In the genomic region with DNA sequence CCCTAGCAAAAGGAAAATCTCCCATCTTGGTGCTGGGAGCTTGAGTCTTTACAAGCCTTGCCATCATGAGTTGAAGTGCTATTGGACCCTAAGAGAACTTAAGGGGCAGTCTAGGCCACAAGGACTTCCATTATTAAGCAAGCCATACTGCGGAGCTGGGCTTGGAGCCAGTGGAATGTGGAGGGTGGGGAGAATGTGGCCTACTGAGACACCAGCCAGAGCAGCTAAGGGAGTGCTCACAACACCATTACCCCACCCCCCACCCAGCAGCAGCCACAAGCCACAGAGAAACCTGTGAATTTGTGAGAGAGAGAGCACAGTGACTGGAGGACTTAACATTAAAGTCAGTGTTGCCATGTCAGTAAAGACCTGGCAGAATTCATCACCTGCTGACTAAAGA, we compare ENCODE assay signal across 7 cellular contexts.
A peak's percentile ranks its signal among the peaks of the same experiment; 100 is the strongest.
DNase-seq lines count a peak whose midpoint lies in the region; ATAC-seq and TF ChIP-seq lines count a peak whose summit lies in the region.
"Not testable (repeated sequence)": the region's sequence is repeated elsewhere in the genome, so short reads cannot be mapped to it uniquely, and the experiment has no call there.

No MANE protein-coding gene starts in this region.

- H3K27me3 Mint-ChIP-seq in Calu3 (ENCODE audit: unreplicated experiment); MCF 10A (ENCODE audit: insufficient read depth, unreplicated experiment): not testable (repeated sequence)

- not testable (repeated sequence) for H3K9me3 ChIP-seq in PC-3 (ENCODE audit: low read length); left lung; thyroid gland

- H3K4me3 ChIP-seq in PC-3 (ENCODE audit: low read length); left lung; thyroid gland (replicated peaks in 1 of 3): not testable (repeated sequence)

- not testable (repeated sequence) for H3K36me3 ChIP-seq in PC-3 (ENCODE audit: low read depth, low read length); left lung; thyroid gland

- H3K4me1 Mint-ChIP-seq in Calu3 (ENCODE audit: low read depth, unreplicated experiment): peaks cover 11% of the 10 kb centered on the region
- not testable (repeated sequence) for H3K4me1 Mint-ChIP-seq in MCF 10A (ENCODE audit: insufficient read depth, unreplicated experiment)

- not testable (repeated sequence) for H3K27me3 ChIP-seq in PC-3 (ENCODE audit: low read length); left lung; thyroid gland

- H3K79me2 ChIP-seq in PC-3 (ENCODE audit: low read length): not testable (repeated sequence)

- not testable (repeated sequence) for H3K4me1 ChIP-seq in PC-3 (ENCODE audit: insufficient read depth, low read length); left lung; thyroid gland

- H3K9ac ChIP-seq in PC-3 (ENCODE audit: low read length): not testable (repeated sequence)

- H3K27ac Mint-ChIP-seq in Calu3 (ENCODE audit: unreplicated experiment): not testable (repeated sequence)
- peak overlapping the region; percentile 35 for H3K27ac Mint-ChIP-seq in MCF 10A (ENCODE audit: low read depth, unreplicated experiment)

- not testable (repeated sequence) for ATAC-seq in PC-3
- peak; percentile 82 for ATAC-seq in left lung

- not testable (repeated sequence) for TF ChIP-seq CTCF in Calu3 (IDR thresholded peaks at IDR 0.05; ENCODE audit: unreplicated experiment); PC-3 (conservative IDR thresholded peaks at IDR 0.05; ENCODE audit: low read depth, low read length); MCF 10A (IDR thresholded peaks at IDR 0.05; ENCODE audit: unreplicated experiment); left lung (IDR thresholded peaks at IDR 0.05); thyroid gland (IDR thresholded peaks at IDR 0.05)

- POLR2A ChIA-PET in PC-3 (lab: Charles Lee; ENCODE audit: unreplicated experiment) (interaction anchor here (0.6 kb wide), 1 partner anchor 37 kb away, joined by 5 read pairs; no protein-coding TSS in a partner anchor), MCF 10A (lab: Yijun Ruan, JAX) (interaction anchor here (1.0 to 1.4 kb wide), 2 partner anchors 10 to 133 kb away, joined by 3 read pairs; partner anchors contain the start of gene ALG10B)

- BruUV-seq in Calu3 (replicated peaks; lab: Mats Ljungman, UMichigan); PC-3 (replicated peaks; lab: Mats Ljungman, UMichigan); MCF 10A (replicated peaks; lab: Mats Ljungman, UMichigan): not testable (repeated sequence)

- DNase-seq in Calu3 (peak; percentile 61), HT1080 (ENCODE audit: low read depth) (peak; percentile 86), PC-3 (peak; percentile 68), MCF 10A (ENCODE audit: unreplicated experiment) (peak; percentile 84), foreskin melanocyte (peak; percentile 36), left lung (peak in 1 of 2 donors; percentile 71), thyroid gland (peak; percentile 45 to 78)

- TF ChIP-seq POLR2A in thyroid gland (IDR thresholded peaks at IDR 0.05): not testable (repeated sequence)

- not testable (repeated sequence) for H3K4me3 Mint-ChIP-seq in Calu3 (ENCODE audit: low read depth, unreplicated experiment); MCF 10A (ENCODE audit: unreplicated experiment)

- H3K4me2 ChIP-seq in PC-3 (ENCODE audit: low read length): not testable (repeated sequence)

- H3K9me3 Mint-ChIP-seq in Calu3 (ENCODE audit: low read depth, unreplicated experiment): not testable (repeated sequence)
- peaks cover 16% of the 10 kb centered on the region for H3K9me3 Mint-ChIP-seq in MCF 10A (ENCODE audit: unreplicated experiment)

- intact Hi-C loops in Calu3 (cut with micrococcal nuclease; ENCODE audit: unreplicated experiment); PC-3 (cut with micrococcal nuclease); MCF 10A (cut with micrococcal nuclease); left lung (cut with DNase I); thyroid gland (cut with DNase I): not testable (repeated sequence)

- WGBS in thyroid gland, 2 donors: 83 to 95% methylated on average over 1 of the region's 1 CpG

- H4K20me1 ChIP-seq in PC-3 (ENCODE audit: low read length): not testable (repeated sequence)

- H3K9me2 ChIP-seq in PC-3 (replicated peaks; ENCODE audit: low read length): not testable (repeated sequence)

- 0 out of 2 replicates have a peak overlapping the region, but pooled peaks have one; percentile 42 for H2AFZ ChIP-seq in PC-3 (ENCODE audit: low read length)

- CTCF ChIA-PET in Calu3 (lab: Charles Lee); PC-3 (lab: Charles Lee): not testable (repeated sequence)
- CTCF ChIA-PET in MCF 10A (lab: Yijun Ruan, JAX): interaction anchor here (0.6 kb wide), 2 partner anchors 100 to 887 kb away, joined by 3 read pairs; no protein-coding TSS in a partner anchor

- H3K36me3 Mint-ChIP-seq in Calu3 (ENCODE audit: insufficient read depth, unreplicated experiment); MCF 10A (ENCODE audit: insufficient read depth, unreplicated experiment): not testable (repeated sequence)

- not testable (repeated sequence) for H3F3A ChIP-seq in PC-3 (ENCODE audit: low read length, unreplicated experiment)

- H3K27ac ChIP-seq in PC-3 (ENCODE audit: low read length); left lung: not testable (repeated sequence)
- peak overlapping the region in 1 of 3 donors; percentile 17 for H3K27ac ChIP-seq in thyroid gland
